22 cellular contexts compared by ENCODE assay signal in the genomic region with DNA sequence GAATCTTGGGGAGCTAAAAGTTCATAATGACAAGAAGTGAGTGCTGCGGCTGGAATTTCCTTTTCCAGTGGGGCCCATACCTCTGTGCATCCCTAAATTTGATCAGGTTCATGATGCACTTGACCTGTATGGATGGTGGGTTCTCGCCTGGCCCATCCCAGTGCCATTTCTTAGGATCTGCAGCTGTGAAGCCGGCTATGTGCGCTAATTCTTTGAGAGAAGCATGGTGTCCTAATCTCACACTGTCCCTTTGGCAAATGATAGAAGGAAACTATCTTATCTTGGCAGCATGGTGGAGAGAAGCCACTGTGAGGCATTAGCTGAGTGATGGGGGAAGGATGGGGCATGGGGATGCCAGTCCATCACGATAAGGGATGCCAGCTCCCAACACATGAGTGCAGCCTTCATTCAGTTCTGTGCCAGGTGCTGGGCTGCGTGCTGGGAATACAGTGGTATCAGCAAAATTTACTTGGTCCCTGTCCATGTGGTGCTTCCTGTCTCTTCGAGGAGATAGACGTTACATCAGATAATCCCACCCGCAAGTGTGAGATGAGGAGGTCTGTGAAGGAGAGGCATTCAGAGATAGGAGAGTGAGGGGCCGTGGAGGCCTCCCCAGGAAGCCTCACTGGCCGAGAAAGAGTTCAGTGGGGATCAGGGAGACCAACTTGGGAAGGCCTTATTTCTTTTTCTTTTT. TPM values are rescaled to one million over a fixed set of nuclear protein-coding genes. Genes with fewer than 3 reads are reported as not detected.
"Had no signal": no experiment of that assay in that cellular context is flagged by ENCODE, and none has a peak within 500 bp of the region (broad histone marks: within the 10 kb centered on the region; RNA-seq: fewer than 3 reads in every experiment).

No MANE protein-coding gene starts in this region.

- H3K4me3 Mint-ChIP-seq: mesothelial cell of epicardium; nephron; stimulated activated naive B cell treated with anti-CD40 and anti-IgM and Interleukin-4, amounts not matched to agents 10 μg/mL and 1 μg/mL and 100 μg/mL, for 72 hours; stimulated activated naive CD8-positive, alpha-beta T cell treated with anti-CD3 and anti-CD28 coated beads, Interleukin-15, amount 100 ng/mL, for 72 hours had no signal

- H3K4me1 ChIP-seq: pancreas, prostate gland, testis, tibial nerve had no signal

- H3K27me3 Mint-ChIP-seq: stimulated activated naive B cell treated with anti-CD40 and anti-IgM and Interleukin-4, amounts not matched to agents 10 μg/mL and 1 μg/mL and 100 μg/mL, for 72 hours; stimulated activated naive CD8-positive, alpha-beta T cell treated with anti-CD3 and anti-CD28 coated beads, Interleukin-15, amount 100 ng/mL, for 72 hours had no signal

- H3K9me3 ChIP-seq: pancreas, prostate gland, testis, tibial nerve had no signal

- H3K36me3 Mint-ChIP-seq: mesothelial cell of epicardium; stimulated activated naive B cell treated with anti-CD40 and anti-IgM and Interleukin-4, amounts not matched to agents 10 μg/mL and 1 μg/mL and 100 μg/mL, for 72 hours had no signal

- H3K4me3 ChIP-seq: dorsolateral prefrontal cortex, heart left ventricle, pancreas, prostate gland, testis, tibial nerve had no signal

- H3K27me3 ChIP-seq: dorsolateral prefrontal cortex, heart left ventricle, pancreas, testis, tibial nerve had no signal

- H3K27ac ChIP-seq: dorsolateral prefrontal cortex, heart left ventricle, pancreas, prostate gland, testis, tibial nerve had no signal

- FAIRE-seq: frontal cortex, pancreas had no signal

- H3K36me3 ChIP-seq: heart left ventricle, pancreas, prostate gland, tibial nerve had no signal

- H3K27ac Mint-ChIP-seq: mesothelial cell of epicardium; nephron; stimulated activated naive B cell treated with anti-CD40 and anti-IgM and Interleukin-4, amounts not matched to agents 10 μg/mL and 1 μg/mL and 100 μg/mL, for 72 hours; stimulated activated naive CD8-positive, alpha-beta T cell treated with anti-CD3 and anti-CD28 coated beads, Interleukin-15, amount 100 ng/mL, for 72 hours had no signal

- H3K9me3 Mint-ChIP-seq: mesothelial cell of epicardium; nephron; stimulated activated naive B cell treated with anti-CD40 and anti-IgM and Interleukin-4, amounts not matched to agents 10 μg/mL and 1 μg/mL and 100 μg/mL, for 72 hours; stimulated activated naive CD8-positive, alpha-beta T cell treated with anti-CD3 and anti-CD28 coated beads, Interleukin-15, amount 100 ng/mL, for 72 hours had no signal

- ATAC-seq: esophagus mucosa; heart left ventricle; left lobe of liver; pancreas; sciatic nerve; stimulated activated naive B cell treated with anti-CD40 and anti-IgM and Interleukin-4, amounts not matched to agents 10 μg/mL and 1 μg/mL and 100 μg/mL, for 72 hours; stimulated activated naive CD8-positive, alpha-beta T cell treated with anti-CD3 and anti-CD28 coated beads, Interleukin-15, amount 100 ng/mL, for 72 hours had no signal

- DNase-seq: cortex of kidney; effector CD8-positive, alpha-beta T cell; heart left ventricle; hippocampal formation; kidney glomerular epithelial cell; occipital lobe; pancreas; stimulated activated CD4-positive, alpha-beta T cell treated with anti-CD3 and anti-CD28 coated beads, Interleukin-2, amount 100 ng/mL, for 24 hours; stimulated activated CD4-positive, alpha-beta T cell treated with anti-CD3 and anti-CD28 coated beads, Interleukin-4, amount 100 ng/mL, for 4 hours; stimulated activated naive B cell treated with anti-CD40 and anti-IgM and Interleukin-4, amounts not matched to agents 10 μg/mL and 1 μg/mL and 100 μg/mL, for 72 hours; stimulated activated naive CD8-positive, alpha-beta T cell treated with anti-CD3 and anti-CD28 coated beads, Interleukin-15, amount 100 ng/mL, for 72 hours had no signal

- H3K4me1 Mint-ChIP-seq: nephron; stimulated activated naive CD8-positive, alpha-beta T cell treated with anti-CD3 and anti-CD28 coated beads, Interleukin-15, amount 100 ng/mL, for 72 hours had no signal

RNA-seq across cellular contexts. Expression of gene STUM, which starts 30.5 kb away (rescaled TPM):
- total RNA-seq: fibroblast of lung had no signal
